Comparison of ENCODE assay signal across 14 cellular contexts in the genomic region with DNA sequence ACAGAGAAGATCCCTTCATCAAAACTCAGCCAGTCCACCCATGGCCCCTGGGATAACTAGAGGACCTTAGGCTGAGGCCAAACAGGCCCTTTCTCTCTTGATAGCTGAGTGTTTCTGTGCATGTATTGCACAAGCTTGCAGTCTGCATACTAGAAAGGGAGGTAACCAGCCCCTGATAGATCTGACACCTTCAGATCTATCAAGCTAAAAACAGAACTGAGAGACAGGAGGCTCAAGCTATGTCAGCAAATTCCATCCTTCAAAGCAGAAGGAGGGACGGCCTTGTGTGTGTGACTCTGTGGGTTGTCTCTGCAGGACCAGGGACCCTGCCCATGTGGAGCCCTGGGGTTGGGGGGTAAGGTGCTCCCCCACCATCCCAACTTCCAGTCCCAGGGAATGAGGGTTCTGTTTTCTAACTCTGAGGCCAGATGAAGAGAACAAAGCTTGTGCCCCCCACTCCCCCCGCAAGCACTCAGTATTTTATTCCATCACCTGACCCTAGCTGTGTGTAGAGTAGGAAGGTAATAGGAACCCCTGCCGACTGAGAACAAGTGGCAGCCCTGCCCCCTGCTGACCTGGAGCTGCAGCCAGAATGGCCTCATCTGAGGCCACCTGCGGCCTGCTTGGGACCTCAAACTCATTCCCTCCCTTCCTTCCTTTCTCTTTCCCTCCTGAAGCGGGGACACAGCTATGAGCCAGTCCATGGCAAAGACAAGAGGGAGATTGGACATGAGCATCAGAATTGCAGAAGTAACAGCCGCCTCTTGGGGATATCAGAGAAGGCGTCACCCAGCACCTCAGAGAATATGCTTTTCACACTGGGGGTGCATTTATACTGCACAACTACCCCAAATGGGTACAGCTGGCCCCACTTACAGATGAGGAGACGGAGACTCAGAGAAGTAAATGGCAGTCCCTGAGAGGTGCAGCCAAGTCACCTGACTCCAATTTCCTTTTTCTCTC.
DNase-seq lines count a peak whose midpoint lies in the region; ATAC-seq and TF ChIP-seq lines count a peak whose summit lies in the region.
"Had no signal": no experiment of that assay in that cellular context is flagged by ENCODE, and none has a peak within 500 bp of the region (broad histone marks: within the 10 kb centered on the region; RNA-seq: fewer than 3 reads in every experiment).

No MANE protein-coding gene starts in this region.

- TF ChIP-seq RAD21 in Ishikawa (IDR thresholded peaks at IDR 0.05; ENCODE audit: low read depth): no peak; the same call in 1 of the 2 replicates

- H3K27ac Mint-ChIP-seq in activated B cell treated with CpG ODN at 0.5 μM for 24 hours (peak overlapping the region; percentile 73), progenitor cell of endocrine pancreas (no peak overlapping the region)

- no peaks in the 10 kb centered on the region for H3K27me3 Mint-ChIP-seq in activated B cell treated with CpG ODN at 0.5 μM for 24 hours
- H3K27me3 Mint-ChIP-seq in progenitor cell of endocrine pancreas: no peaks in the 10 kb centered on the region

- ATAC-seq in GM18498 (IDR thresholded peaks at IDR 0.05; ENCODE audit: unreplicated experiment): peak; percentile 54
- ATAC-seq in activated B cell treated with CpG ODN at 0.5 μM for 24 hours (ENCODE audit: low read depth): peak; percentile 45
- no peak for ATAC-seq in HG03520 (IDR thresholded peaks at IDR 0.05; ENCODE audit: unreplicated experiment)
- ATAC-seq: stimulated activated naive CD8-positive, alpha-beta T cell treated with anti-CD3 and anti-CD28 coated beads, Interleukin-15, amount 100 ng/mL, for 72 hours had no signal

- H3K36me3 Mint-ChIP-seq in activated B cell treated with CpG ODN at 0.5 μM for 24 hours (ENCODE audit: low read depth) (no peaks in the 10 kb centered on the region), progenitor cell of endocrine pancreas (ENCODE audit: insufficient read depth) (no peaks in the 10 kb centered on the region)

- POLR2A ChIA-PET in activated B cell treated with CpG ODN at 0.5 μM for 24 hours (lab: Charles Lee): interaction anchor here (0.6 to 0.9 kb wide), 4 partner anchors 27 to 874 kb away, joined by 3 to 11 read pairs (median 6); no protein-coding TSS in a partner anchor

- intact Hi-C loops in activated B cell treated with CpG ODN at 0.5 μM for 24 hours (cut with micrococcal nuclease): no loop called here

- CTCF ChIA-PET in activated B cell treated with CpG ODN at 0.5 μM for 24 hours (lab: Charles Lee): interaction anchor here (0.7 kb wide), 2 partner anchors 12 to 136 kb away, joined by 3 to 5 read pairs; no protein-coding TSS in a partner anchor

- DNase-seq in activated B cell treated with CpG ODN at 0.5 μM for 24 hours (no peak), progenitor cell of endocrine pancreas (ENCODE audit: low spot score, unreplicated experiment) (no peak), superior temporal gyrus (ENCODE audit: extremely low spot score) (no peak)
- DNase-seq in stimulated activated CD4-positive, alpha-beta T cell treated with anti-CD3 and anti-CD28 coated beads, Interleukin-2, amount 100 ng/mL, for 24 hours: no peak
- DNase-seq: activated CD4-positive, CD25-positive, alpha-beta regulatory T cell; activated T-cell treated with anti-CD3 and anti-CD28 coated beads, Interleukin-2, amount 50 U/mL, for 1 hour; effector memory CD4-positive, alpha-beta T cell; NCI-H2171; SIG-M5; stimulated activated CD4-positive, alpha-beta T cell treated with anti-CD3 and anti-CD28 coated beads, Interleukin-2, amount 100 ng/mL, for 48 hours; stimulated activated naive CD8-positive, alpha-beta T cell treated with anti-CD3 and anti-CD28 coated beads, Interleukin-15, amount 100 ng/mL, for 72 hours had no signal

- TF ChIP-seq CTCF in activated B cell treated with CpG ODN at 0.5 μM for 24 hours (IDR thresholded peaks at IDR 0.05) (no peak), progenitor cell of endocrine pancreas (IDR thresholded peaks at IDR 0.05; ENCODE audit: unreplicated experiment) (peak; percentile 28)

- peak overlapping the region; percentile 11 for H3K4me3 Mint-ChIP-seq in activated B cell treated with CpG ODN at 0.5 μM for 24 hours
- H3K4me3 Mint-ChIP-seq in progenitor cell of endocrine pancreas (ENCODE audit: low read depth): no peak overlapping the region
- H3K4me3 Mint-ChIP-seq: stimulated activated naive CD8-positive, alpha-beta T cell treated with anti-CD3 and anti-CD28 coated beads, Interleukin-15, amount 100 ng/mL, for 72 hours had no signal

- TF ChIP-seq EP300 in Ishikawa (IDR thresholded peaks at IDR 0.05; ENCODE audit: borderline replicate concordance): peak; percentile 55; the same call in 1 of the 2 replicates

- H3K9me3 Mint-ChIP-seq in activated B cell treated with CpG ODN at 0.5 μM for 24 hours (no peaks in the 10 kb centered on the region), progenitor cell of endocrine pancreas (ENCODE audit: low read depth) (no peaks in the 10 kb centered on the region)
- H3K9me3 Mint-ChIP-seq: stimulated activated naive CD8-positive, alpha-beta T cell treated with anti-CD3 and anti-CD28 coated beads, Interleukin-15, amount 100 ng/mL, for 72 hours had no signal

- H3K4me1 Mint-ChIP-seq in activated B cell treated with CpG ODN at 0.5 μM for 24 hours (peaks cover 58% of the 10 kb centered on the region), progenitor cell of endocrine pancreas (ENCODE audit: low read depth) (peaks cover 11% of the 10 kb centered on the region)

TF ChIP-seq in Ishikawa, 13 proteins besides CTCF, POLR2A, EP300 and RAD21:
- TF ChIP-seq EGR1 (IDR thresholded peaks at IDR 0.05) (no peak), ZBTB7A (IDR thresholded peaks at IDR 0.05; ENCODE audit: low read depth) (no peak), TEAD4 (IDR thresholded peaks at IDR 0.05) (no peak), TCF12 (IDR thresholded peaks at IDR 0.05; ENCODE audit: low read depth) (peak; percentile 34; the same call in 1 of the 2 replicates), MAX (IDR thresholded peaks at IDR 0.05) (peak; percentile 44), USF1 (IDR thresholded peaks at IDR 0.05) (peak; percentile 75), CREB1 (IDR thresholded peaks at IDR 0.05; ENCODE audit: low read depth) (no peak), TAF1 (IDR thresholded peaks at IDR 0.05; ENCODE audit: low read depth) (no peak), REST (IDR thresholded peaks at IDR 0.05; ENCODE audit: low read depth) (no peak), CEBPB (IDR thresholded peaks at IDR 0.05) (no peak), NFIC (IDR thresholded peaks at IDR 0.05) (peak; percentile 36; the same call in 1 of the 2 replicates), YY1 (IDR thresholded peaks at IDR 0.05; ENCODE audit: low read depth) (0 out of 2 replicates have a peak, but pooled peaks have one; percentile 41), FOXM1 (IDR thresholded peaks at IDR 0.05; ENCODE audit: borderline replicate concordance, low read depth) (no peak)
TF ChIP-seq in Ishikawa: peak in this region for 5.
